28 cellular contexts compared by ENCODE assay signal in the genomic region with DNA sequence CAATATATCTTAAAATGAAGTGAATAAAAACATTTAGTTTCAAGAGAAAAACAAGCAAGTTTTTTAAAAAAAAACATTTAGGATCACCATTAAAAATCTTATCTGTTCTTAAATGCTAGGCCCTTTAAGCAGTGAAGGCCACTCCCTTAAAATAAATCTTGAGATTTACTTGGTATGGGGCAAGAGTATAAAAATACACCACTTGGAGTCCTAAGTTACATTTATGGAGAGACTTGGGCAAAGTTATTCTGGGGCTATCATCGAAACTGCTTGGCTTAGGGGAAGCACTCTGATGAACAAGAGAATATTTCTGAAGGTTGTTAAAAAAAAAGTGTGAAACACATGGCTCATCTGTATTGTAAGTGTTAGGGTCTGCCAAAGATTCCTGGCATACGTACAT.
"Had no signal": no experiment of that assay in that cellular context is flagged by ENCODE, and none has a peak within 500 bp of the region (broad histone marks: within the 10 kb centered on the region; RNA-seq: fewer than 3 reads in every experiment).

No MANE protein-coding gene starts in this region.

- H3K9me3 Mint-ChIP-seq: activated B cell treated with CpG ODN at 0.5 μM for 24 hours; central memory CD8-positive, alpha-beta T cell; stimulated activated effector memory CD8-positive, alpha-beta T cell treated with anti-CD3 and anti-CD28 coated beads, Interleukin-12 subunit alpha, Interleukin-12 subunit beta, amount 100 ng/mL, for 72 hours had no signal

- H3K4me3 Mint-ChIP-seq: activated B cell treated with CpG ODN at 0.5 μM for 24 hours; activated CD8-positive, alpha-beta T cell treated with anti-CD3 and anti-CD28 coated beads for 36 hours; central memory CD8-positive, alpha-beta T cell; nephron; stimulated activated effector memory CD8-positive, alpha-beta T cell treated with anti-CD3 and anti-CD28 coated beads, Interleukin-12 subunit alpha, Interleukin-12 subunit beta, amount 100 ng/mL, for 72 hours; stimulated activated naive CD8-positive, alpha-beta T cell treated with anti-CD3 and anti-CD28 coated beads, Interleukin-15, Interleukin-2, amounts not matched to agents 100 ng/mL and 50 ng/mL, for 24 hours; T-helper 17 cell had no signal

- H3K27ac Mint-ChIP-seq: activated B cell treated with CpG ODN at 0.5 μM for 24 hours; activated CD8-positive, alpha-beta T cell treated with anti-CD3 and anti-CD28 coated beads for 36 hours; activated naive CD4-positive, alpha-beta T cell treated with anti-CD3 and anti-CD28 coated beads, Interleukin-2, amount 50 U/mL, for 72 hours; nephron; stimulated activated effector memory CD8-positive, alpha-beta T cell treated with anti-CD3 and anti-CD28 coated beads, Interleukin-12 subunit alpha, Interleukin-12 subunit beta, amount 100 ng/mL, for 72 hours; stimulated activated naive CD8-positive, alpha-beta T cell treated with anti-CD3 and anti-CD28 coated beads, Interleukin-15, Interleukin-2, amounts not matched to agents 100 ng/mL and 50 ng/mL, for 24 hours; T-helper 17 cell had no signal

- H3K4me1 Mint-ChIP-seq: nephron had no signal

- H3K27me3 Mint-ChIP-seq: activated B cell treated with CpG ODN at 0.5 μM for 24 hours; activated CD8-positive, alpha-beta T cell treated with anti-CD3 and anti-CD28 coated beads for 36 hours; central memory CD8-positive, alpha-beta T cell; stimulated activated naive CD8-positive, alpha-beta T cell treated with anti-CD3 and anti-CD28 coated beads, Interleukin-15, Interleukin-2, amounts not matched to agents 100 ng/mL and 50 ng/mL, for 24 hours; T-helper 17 cell had no signal

- H3K4me1 ChIP-seq: right lobe of liver had no signal

- H3K27ac ChIP-seq: lower lobe of right lung, right lobe of liver, skin epidermis, upper lobe of left lung, vagina had no signal

- H3K9me3 ChIP-seq: esophagus squamous epithelium, lower lobe of right lung, right lobe of liver, upper lobe of left lung, vagina had no signal

- H3K27me3 ChIP-seq: esophagus squamous epithelium, right lobe of liver, upper lobe of left lung, vagina had no signal

- H3K4me3 ChIP-seq: esophagus squamous epithelium, lower lobe of right lung, right lobe of liver, skin epidermis, upper lobe of left lung, vagina had no signal

- ATAC-seq: activated CD8-positive, alpha-beta T cell treated with anti-CD3 and anti-CD28 coated beads for 36 hours; activated naive CD4-positive, alpha-beta T cell treated with anti-CD3 and anti-CD28 coated beads, Interleukin-2, amount 50 U/mL, for 72 hours; left lobe of liver; lower lobe of right lung; right lobe of liver; stimulated activated effector memory CD8-positive, alpha-beta T cell treated with anti-CD3 and anti-CD28 coated beads, Interleukin-12 subunit alpha, Interleukin-12 subunit beta, amount 100 ng/mL, for 72 hours; T-helper 17 cell had no signal

- DNase-seq: activated B cell treated with CpG ODN at 0.5 μM for 24 hours; activated CD4-positive, alpha-beta T cell treated with anti-CD3 and anti-CD28 coated beads, Interleukin-2, amount 50 U/mL, for 1 hour; activated CD8-positive, alpha-beta T cell treated with anti-CD3 and anti-CD28 coated beads for 36 hours; activated naive CD4-positive, alpha-beta T cell; activated T-cell treated with anti-CD3 and anti-CD28 coated beads, Interleukin-2, amount 50 U/mL, for 48 hours; anterior cingulate cortex; dermis blood vessel endothelial cell; effector CD4-positive, alpha-beta T cell; esophagus squamous epithelium; foreskin melanocyte; kidney glomerular epithelial cell; lower lobe of right lung; mesenchymal stem cell; right lobe of liver; stimulated activated CD4-positive, alpha-beta T cell treated with anti-CD3 and anti-CD28 coated beads, Interleukin-12 subunit alpha, Interleukin-12 subunit beta, amount 100 ng/mL, for 4 hours; stimulated activated CD4-positive, alpha-beta T cell treated with anti-CD3 and anti-CD28 coated beads, Interleukin-4, amount 100 ng/mL, for 24 hours; substantia nigra; T-helper 17 cell; T1000; upper lobe of left lung had no signal
